In genomic region chr11:63872833-63873201, GRCh38 we compare ENCODE assay signal across 11 cellular contexts. TPM values are rescaled to one million over a fixed set of nuclear protein-coding genes. Genes with fewer than 3 reads are reported as not detected.
DNase-seq lines count a peak whose midpoint lies in the region; ATAC-seq, FAIRE-seq and TF ChIP-seq lines count a peak whose summit lies in the region.
"Had no signal": no experiment of that assay in that cellular context is flagged by ENCODE, and none has a peak within 500 bp of the region (broad histone marks: within the 10 kb centered on the region; RNA-seq: fewer than 3 reads in every experiment).

No MANE protein-coding gene starts in this region.

- whole genome bisulfite sequencing in esophagus, 2 donors = 19 to 44% methylated on average over 5 of the region's 5 CpGs
- WGBS in suprapubic skin = 20% methylated on average over 1 of the region's 5 CpGs

- H3K4me3 ChIP-seq in Peyer's patch (peak overlapping the region in 1 of 4 donors; percentile 29), esophagus (ENCODE audit: low read depth in 1 of 2, low read length in 2 of 2) (no peak overlapping the region), mucosa of rectum (ENCODE audit: low read length in 2 of 2) (no peak overlapping the region), suprapubic skin (no peak overlapping the region), H7 (ENCODE audit: insufficient read depth, low read depth, low read length) (no peak overlapping the region)

- TF ChIP-seq CTCF in Peyer's patch (IDR thresholded peaks at IDR 0.05) (no peak), suprapubic skin (IDR thresholded peaks at IDR 0.05) (no peak)

- ATAC-seq in HG03108 (IDR thresholded peaks at IDR 0.05; ENCODE audit: unreplicated experiment) = no peak

- H3K4me1 ChIP-seq in Peyer's patch (peaks cover 20 to 68% (median 26%) of the 10 kb centered on the region in 4 donors), esophagus (ENCODE audit: control insufficient read depth in 2 of 2, insufficient read depth in 2 of 2, low read length in 1 of 2) (peaks cover 19 to 44% of the 10 kb centered on the region in 2 donors), mucosa of rectum (ENCODE audit: control insufficient read depth in 2 of 2, insufficient read depth in 2 of 2, low read length in 2 of 2) (peaks cover 54 to 55% of the 10 kb centered on the region in 2 donors), suprapubic skin (peaks cover 79% of the 10 kb centered on the region)

- TF ChIP-seq EP300 in suprapubic skin (IDR thresholded peaks at IDR 0.05) = no peak

- H3K27ac ChIP-seq in Peyer's patch (peak overlapping the region in 3 of 4 donors; percentile 8 to 89 (median 60)), esophagus (ENCODE audit: low read depth in 2 of 2, low read length in 1 of 2) (peak overlapping the region; percentile 85 to 88), mucosa of rectum (ENCODE audit: low read depth in 2 of 2, low read length in 2 of 2) (peak overlapping the region; percentile 67 to 81), suprapubic skin (peak overlapping the region; percentile 62)

- H3K36me3 ChIP-seq in Peyer's patch = peaks cover 0 to 3% (median 0%) of the 10 kb centered on the region in 3 donors
- peaks cover 0 to 8% of the 10 kb centered on the region in 2 donors for H3K36me3 ChIP-seq in esophagus (ENCODE audit: control insufficient read depth in 2 of 2, insufficient read depth in 2 of 2, low read length in 1 of 2)
- H3K36me3 ChIP-seq in mucosa of rectum (ENCODE audit: control insufficient read depth in 2 of 2, insufficient read depth in 2 of 2, low read length in 2 of 2) = peaks cover 5% of the 10 kb centered on the region in 2 donors
- peaks cover 4% of the 10 kb centered on the region for H3K36me3 ChIP-seq in suprapubic skin
- H3K36me3 ChIP-seq in H7 (replicated peaks; ENCODE audit: control insufficient read depth, insufficient read depth, low read length) = peaks cover 3% of the 10 kb centered on the region

- TF ChIP-seq POLR2A in Peyer's patch (IDR thresholded peaks at IDR 0.05) = no peak
- TF ChIP-seq POLR2A in suprapubic skin (IDR thresholded peaks at IDR 0.05) = no peak

- peak in 1 of 3 donors; percentile 50 for DNase-seq in Peyer's patch
- DNase-seq in suprapubic skin (ENCODE audit: low spot score in 2 of 2) = no peak
- DNase-seq in frontal cortex (ENCODE audit: low spot score in 2 of 2) = no peak
- no peak for DNase-seq in activated CD8-positive, alpha-beta memory T cell treated with anti-CD3 and anti-CD28 coated beads, Interleukin-2, amount 50 U/mL, for 4 hours
- DNase-seq in H7 = no peak
- DNase-seq: NCI-H1694 had no signal

- H3K27me3 ChIP-seq in Peyer's patch = no peaks in the 10 kb centered on the region
- H3K27me3 ChIP-seq in esophagus (ENCODE audit: control insufficient read depth in 1 of 2, insufficient read depth in 2 of 2, low read length in 2 of 2) = no peaks in the 10 kb centered on the region
- H3K27me3 ChIP-seq in mucosa of rectum (ENCODE audit: control insufficient read depth in 2 of 2, insufficient read depth in 2 of 2, low read length in 2 of 2) = no peaks in the 10 kb centered on the region
- no peaks in the 10 kb centered on the region for H3K27me3 ChIP-seq in suprapubic skin
- H3K27me3 ChIP-seq in H7 (ENCODE audit: control insufficient read depth, insufficient read depth, low read length) = no peaks in the 10 kb centered on the region

- H3K9ac ChIP-seq in mucosa of rectum (ENCODE audit: low read depth in 1 of 2, low read length in 2 of 2) = no peak overlapping the region

- no peaks in the 10 kb centered on the region for H3K9me3 ChIP-seq in Peyer's patch
- H3K9me3 ChIP-seq in esophagus (ENCODE audit: control insufficient read depth in 2 of 2, insufficient read depth in 1 of 2, low read depth in 1 of 2, low read length in 1 of 2) = no peaks in the 10 kb centered on the region
- no peaks in the 10 kb centered on the region for H3K9me3 ChIP-seq in mucosa of rectum (ENCODE audit: control insufficient read depth in 2 of 2, low read length in 2 of 2)
- no peaks in the 10 kb centered on the region for H3K9me3 ChIP-seq in suprapubic skin

- FAIRE-seq in frontal cortex (lab: Jason Lieb, UNC) = no peak
- FAIRE-seq: D721Med had no signal

RNA-seq across cellular contexts. Expression of gene MARK2, which starts 33.9 kb away (rescaled TPM):
- total RNA-seq in Peyer's patch = 10 to 100 TPM; 34.7 to 82.9 (median 72.1) TPM
- 10 to 100 TPM; 29.5 to 29.9 TPM for polyA plus RNA-seq in esophagus
- total RNA-seq in suprapubic skin = 10 to 100 TPM; 66.3 to 78.7 (median 71.8) TPM
- 11.8 TPM for total RNA-seq in frontal cortex
- 26.5 and 30.2 TPM in 2 replicates for total RNA-seq in H7 (2014; rRNA removed; shearing (Covaris generic))

RNA-seq across cellular contexts. Expression of gene RCOR2, which starts 44.1 kb away (rescaled TPM):
- total RNA-seq in Peyer's patch (under 1 TPM in 2 of 4 donors, not detected in 2; 0.57 to 0.67 TPM), suprapubic skin (under 1 TPM in 2 of 4 donors, not detected in 2; 0.21 to 0.34 TPM), frontal cortex (14.3 TPM)
- under 1 TPM; 0.13 to 0.24 TPM for polyA plus RNA-seq in esophagus
- total RNA-seq in H7 (2014; rRNA removed; shearing (Covaris generic)) = 63.5 and 66.8 TPM in 2 replicates
- total RNA-seq: mononuclear cell had no signal

RNA-seq across cellular contexts. Expression of gene SPINDOC, which starts 59.6 kb away (rescaled TPM):
- total RNA-seq in Peyer's patch (10 to 100 TPM in 1 of 4 donors, 1 to 10 TPM in 3; 3.5 to 15.7 (median 6.4) TPM), suprapubic skin (1 to 10 TPM; 3.9 to 9.4 (median 6.3) TPM), frontal cortex (13.0 TPM)
- 10 to 100 TPM in 1 of 2 donors, 1 to 10 TPM in 1; 5.9 to 10.2 TPM for polyA plus RNA-seq in esophagus
- total RNA-seq in H7 (2014; rRNA removed; shearing (Covaris generic)) = 106 and 107 TPM in 2 replicates
